1 cellular context compared by ENCODE assay signal in genomic region chr11:592918-593317, GRCh38.
TF ChIP-seq lines count a peak whose summit lies in the region.

No MANE protein-coding gene starts in this region.

TF ChIP-seq in HepG2, 621 proteins besides CTCF, POLR2A, EP300 and RAD21:
- TF ChIP-seq ZNF883 (CRISPR knock-in tag; IDR thresholded peaks at IDR 0.05; ENCODE audit: not compliant biosample characterization), result peak; percentile 9
- no peak for TF ChIP-seq NFKB2 (CRISPR knock-in tag; IDR thresholded peaks at IDR 0.05; ENCODE audit: borderline replicate concordance)
TF ChIP-seq in HepG2: peak in this region for 1.
